ENCODE assay signal across 10 cellular contexts in genomic region chr12:94427520-94428381, GRCh38. TPM values are rescaled to one million over a fixed set of nuclear protein-coding genes. Genes with fewer than 3 reads are reported as not detected.
A peak's percentile ranks its signal among the peaks of the same experiment; 100 is the strongest.
DNase-seq lines count a peak whose midpoint lies in the region; ATAC-seq, FAIRE-seq and TF ChIP-seq lines count a peak whose summit lies in the region.
"Had no signal": no experiment of that assay in that cellular context is flagged by ENCODE, and none has a peak within 500 bp of the region (broad histone marks: within the 10 kb centered on the region; RNA-seq: fewer than 3 reads in every experiment).

No MANE protein-coding gene starts in this region.

- H3K27ac ChIP-seq in DND-41 (ENCODE audit: low read length) (peak overlapping the region; percentile 59), H1 (ENCODE audit: low read depth, low read length) (0 out of 2 replicates have a peak overlapping the region, but pooled peaks have one; percentile 3), right lobe of liver (no peak overlapping the region)

- POLR2A ChIA-PET in H1 (lab: Charles Lee; ENCODE audit: partially characterized antibody) = interaction anchor here (3.1 kb wide), 1 partner anchor 11 kb away, joined by 13 read pairs; no protein-coding TSS in a partner anchor

- H3K18ac ChIP-seq in H1 (ENCODE audit: extremely low read depth, low read length) = no peak overlapping the region

- H4K91ac ChIP-seq in H1 (replicated peaks; ENCODE audit: insufficient read length, low read length) = no peak overlapping the region

- H3K14ac ChIP-seq in H1 (ENCODE audit: insufficient read length) = no peak overlapping the region

- no peak overlapping the region for H3K9ac ChIP-seq in DND-41 (ENCODE audit: low read depth, low read length)
- H3K9ac ChIP-seq in H1 (replicated peaks in 1 of 4; ENCODE audit: extremely low read depth in 1 of 4, low read depth in 3 of 4, low read length in 3 of 4) = no peak overlapping the region

- no peak overlapping the region for H2AK5ac ChIP-seq in H1 (ENCODE audit: low read depth, low read length)

- DNase-seq in DND-41 = peak; percentile 66
- peak; percentile 75 for DNase-seq in NCI-H1092 treated with DMSO at 0.1 percent for 48 hours (lab: John Stamatoyannopoulos, UW)
- DNase-seq in H1 (ENCODE audit: low read depth in 1 of 2, low spot score in 2 of 2) = no peak
- no peak for DNase-seq in osteocyte (ENCODE audit: extremely low spot score, unreplicated experiment)
- no peak for DNase-seq in right lobe of liver
- no peak for DNase-seq in GM20000 (ENCODE audit: low spot score)
- no peak for DNase-seq in RKO (ENCODE audit: low spot score)
- DNase-seq: OCI-M1 had no signal

- H3K56ac ChIP-seq in H1 (replicated peaks; ENCODE audit: insufficient read length, low read depth, low read length) = no peak overlapping the region

- no peak for TF ChIP-seq RAD21 in H1 (IDR thresholded peaks at IDR 0.05 in 1 of 2, conservative IDR thresholded peaks at IDR 0.05 in 1 of 2; ENCODE audit: low read depth in 2 of 2, low read length in 2 of 2)

- H2AFZ ChIP-seq in DND-41 (ENCODE audit: low read depth, low read length) = no peak overlapping the region
- H2AFZ ChIP-seq in H1 (ENCODE audit: low read length) = no peak overlapping the region

- H3K36me3 Mint-ChIP-seq in osteocyte (ENCODE audit: unreplicated experiment) = peaks cover 10% of the 10 kb centered on the region

- FAIRE-seq in H1 (lab: Jason Lieb, UNC) = no peak
- FAIRE-seq: colon had no signal

- TF ChIP-seq POLR2A in H1 (IDR thresholded peaks at IDR 0.05; ENCODE audit: control extremely low read depth in 1 of 2, low read depth in 2 of 2, low read length in 2 of 2) (no peak), right lobe of liver (IDR thresholded peaks at IDR 0.05) (no peak)

- TF ChIP-seq EP300 in H1 (IDR thresholded peaks at IDR 0.05; ENCODE audit: borderline replicate concordance in 1 of 2, low read depth in 2 of 2, low read length in 2 of 2) = no peak

- H3K4me3 ChIP-seq in DND-41 (ENCODE audit: low read depth in 1 of 2, low read length in 2 of 2) (no peak overlapping the region), H1 (ENCODE audit: extremely low read depth in 1 of 4, insufficient read depth in 2 of 4, low read depth in 3 of 4, low read length in 4 of 4) (no peak overlapping the region), right lobe of liver (no peak overlapping the region)

- H3K23me2 ChIP-seq in H1 (ENCODE audit: low read depth, low read length) = no peaks in the 10 kb centered on the region; the same call in none of the 2 replicates

- H3K9me3 ChIP-seq in DND-41 (ENCODE audit: insufficient read depth, low read length, severe bottlenecking) (peaks cover 28% of the 10 kb centered on the region), H1 (ENCODE audit: insufficient read depth in 2 of 2, low read depth in 1 of 2, low read length in 1 of 2) (peaks cover 3 to 7% of the 10 kb centered on the region in 2 experiments; a peak in 1 of 4 replicates), right lobe of liver (peaks cover 0 to 1% (median 0%) of the 10 kb centered on the region in 4 donors)

- H3K27me3 ChIP-seq in DND-41 (ENCODE audit: insufficient read depth, low read length, poor library complexity) = no peaks in the 10 kb centered on the region
- H3K27me3 ChIP-seq in H1 (replicated peaks in 1 of 4; ENCODE audit: control insufficient read depth in 3 of 4, extremely low read depth in 1 of 4, insufficient read depth in 3 of 4, low read length in 3 of 4) = no peaks in the 10 kb centered on the region
- no peaks in the 10 kb centered on the region for H3K27me3 ChIP-seq in right lobe of liver

- no peak overlapping the region for H4K8ac ChIP-seq in H1 (ENCODE audit: extremely low read depth, insufficient read depth, low read length)

- H4K20me1 ChIP-seq in DND-41 (ENCODE audit: insufficient read depth, low read length) (0 out of 2 replicates have a peak, but pooled peaks cover 5% of the 10 kb centered on the region), H1 (replicated peaks in 1 of 2; ENCODE audit: control insufficient read depth in 1 of 2, insufficient read depth in 2 of 2, low read length in 2 of 2) (no peaks in the 10 kb centered on the region)

- H3K4me1 ChIP-seq in DND-41 (ENCODE audit: insufficient read depth, low read length) (peaks cover 28% of the 10 kb centered on the region), H1 (replicated peaks in 1 of 4; ENCODE audit: control insufficient read depth in 3 of 4, insufficient read depth in 4 of 4, low read length in 3 of 4) (peaks cover 2 to 25% (median 18%) of the 10 kb centered on the region in 4 experiments), right lobe of liver (no peaks in the 10 kb centered on the region)

- H3K36me3 ChIP-seq in DND-41 (ENCODE audit: insufficient read depth, low read length) (peaks cover 24% of the 10 kb centered on the region), H1 (ENCODE audit: control insufficient read depth in 2 of 4, insufficient read depth in 4 of 4, low read length in 3 of 4) (peaks cover 0 to 10% (median 3%) of the 10 kb centered on the region in 4 experiments; a peak in 3 of 8 replicates), right lobe of liver (no peaks in the 10 kb centered on the region)

- H3K79me1 ChIP-seq in H1 (ENCODE audit: low read depth, low read length) = no peaks in the 10 kb centered on the region

- no peak overlapping the region for H2BK12ac ChIP-seq in H1 (ENCODE audit: low read depth, low read length)

- H3K79me2 ChIP-seq in DND-41 (ENCODE audit: insufficient read depth, low read length) (peaks cover 38% of the 10 kb centered on the region), H1 (ENCODE audit: control insufficient read depth in 1 of 2, insufficient read depth in 2 of 2, low read length in 2 of 2) (peaks cover 0 to 43% of the 10 kb centered on the region in 2 experiments; a peak in 2 of 4 replicates)

- no peak overlapping the region for H2BK5ac ChIP-seq in H1 (ENCODE audit: low read depth, low read length)

- H3K4me3 Mint-ChIP-seq in osteocyte (ENCODE audit: unreplicated experiment) = peak overlapping the region; percentile 14

- H3K4me2 ChIP-seq in DND-41 (ENCODE audit: insufficient read depth, low read length) = peak overlapping the region; percentile 22; the same call in 1 of the 2 replicates
- no peak overlapping the region for H3K4me2 ChIP-seq in H1 (ENCODE audit: insufficient read depth in 1 of 2, low read depth in 2 of 2, low read length in 2 of 2)

- peaks cover 23% of the 10 kb centered on the region for H3K4me1 Mint-ChIP-seq in osteocyte (ENCODE audit: unreplicated experiment)

- no peak for TF ChIP-seq CTCF in DND-41 (IDR thresholded peaks at IDR 0.05; ENCODE audit: borderline replicate concordance, extremely low read depth, low read length, poor library complexity, severe bottlenecking)
- no peak for TF ChIP-seq CTCF in H1 (IDR thresholded peaks at IDR 0.05; ENCODE audit: control extremely low read depth in 1 of 3, insufficient read depth in 1 of 3, low read depth in 1 of 3, low read length in 3 of 3)
- no peak for TF ChIP-seq CTCF in osteocyte (IDR thresholded peaks at IDR 0.05)
- no peak for TF ChIP-seq CTCF in right lobe of liver (IDR thresholded peaks at IDR 0.05)
- no peak for TF ChIP-seq CTCF in GM20000 (IDR thresholded peaks at IDR 0.05; ENCODE audit: extremely low read depth, missing control alignments)

- CTCF ChIA-PET in H1 (lab: Charles Lee; ENCODE audit: partially characterized antibody) = no interaction called here

- H2BK20ac ChIP-seq in H1 (ENCODE audit: low read length) = no peak overlapping the region

- H2BK15ac ChIP-seq in H1 (ENCODE audit: low read length) = no peak overlapping the region

- WGBS in H1 (ENCODE audit: extremely low coverage in 1 of 2, insufficient coverage in 1 of 2, insufficient read length in 1 of 2, insufficient replicate concordance in 2 of 2, low coverage in 1 of 2, low lambda C conversion rate in 2 of 2, missing lambda C conversion rate in 1 of 2), 2 experiments = 74% methylated on average over 3 of the region's 3 CpGs; no CpG with 5 or more reads in 1 of the 2 experiments
- 53% methylated on average over 3 of the region's 3 CpGs for WGBS in right lobe of liver (ENCODE audit: insufficient coverage, low coverage, low lambda C conversion rate, missing lambda C conversion rate)

- H4K5ac ChIP-seq in H1 (ENCODE audit: insufficient read length, low read depth, low read length) = peak overlapping the region; percentile 30

- H3K27ac Mint-ChIP-seq in osteocyte (ENCODE audit: unreplicated experiment) = peak overlapping the region; percentile 68

- no peaks in the 10 kb centered on the region for H3K27me3 Mint-ChIP-seq in osteocyte (ENCODE audit: unreplicated experiment)

- H3K4ac ChIP-seq in H1 (replicated peaks; ENCODE audit: insufficient read length, low read depth, low read length) = no peak overlapping the region

- H3K23ac ChIP-seq in H1 (ENCODE audit: insufficient read length) = no peak overlapping the region

- no peak overlapping the region for H2BK120ac ChIP-seq in H1 (replicated peaks; ENCODE audit: low read depth, low read length)

- ATAC-seq in DND-41 (ENCODE audit: insufficient read depth, low read depth) (peak; percentile 86), right lobe of liver (no peak), HG03565 (IDR thresholded peaks at IDR 0.05; ENCODE audit: unreplicated experiment) (no peak)

- H3K9me3 Mint-ChIP-seq in osteocyte (ENCODE audit: unreplicated experiment) = peaks cover 16% of the 10 kb centered on the region

- intact Hi-C loops in right lobe of liver (cut with DNase I) = no loop called here

TF ChIP-seq in H1, 55 proteins besides CTCF, POLR2A, EP300 and RAD21 (continues in another document):
- TF ChIP-seq TAF1 (IDR thresholded peaks at IDR 0.05; ENCODE audit: low read depth, low read length) (no peak), FOSL1 (IDR thresholded peaks at IDR 0.05; ENCODE audit: insufficient read depth, low read depth, low read length) (no peak), EZH2 (IDR thresholded peaks at IDR 0.05; ENCODE audit: low read depth, low read length, severe bottlenecking) (no peak), CTBP2 (IDR thresholded peaks at IDR 0.05; ENCODE audit: borderline replicate concordance, insufficient read depth, insufficient read length, low read length) (no peak), CHD1 (IDR thresholded peaks at IDR 0.05; ENCODE audit: low read depth, low read length) (no peak)
- TF ChIP-seq, protein P1, sequence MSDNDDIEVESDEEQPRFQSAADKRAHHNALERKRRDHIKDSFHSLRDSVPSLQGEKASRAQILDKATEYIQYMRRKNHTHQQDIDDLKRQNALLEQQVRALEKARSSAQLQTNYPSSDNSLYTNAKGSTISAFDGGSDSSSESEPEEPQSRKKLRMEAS (IDR thresholded peaks at IDR 0.05) = no peak

RNA-seq across cellular contexts. Expression of gene CEP83, which starts 31.9 kb away (rescaled TPM):
- total RNA-seq in H1 (2021; fragmentation: NEBNext Ultra II Directional; extraction: Animal tissue kit (Norgen Biotek cat#: 25700)) = 25.6 and 25.8 TPM in 2 replicates
- polyA plus RNA-seq in H1 (2011; rRNA removed) = 6.0 and 7.9 TPM in 2 replicates
- 9.6 TPM for polyA plus RNA-seq in H1 (2011; cell fraction: cytosol; rRNA removed)
- 28.3 TPM for polyA plus RNA-seq in H1 (2011; cell fraction: nucleus; rRNA removed)
- 9.2 to 19.1 TPM (median 9.8 TPM) in 4 replicates for polyA plus RNA-seq in H1 (2012, experiment 1 of 2)
- 1.5 TPM for polyA plus RNA-seq in H1 (2012, experiment 2 of 2)
- polyA plus RNA-seq in H1 (2013, experiment 1 of 2) = 23.0 TPM
- 20.9 TPM for polyA plus RNA-seq in H1 (2013, experiment 2 of 2)
- 13.1 and 14.3 TPM in 2 replicates for polyA minus RNA-seq in H1 (2011; rRNA and poly(A)+ RNA removed)
- polyA minus RNA-seq in H1 (2011; cell fraction: cytosol; rRNA and poly(A)+ RNA removed) = 18.6 TPM
- polyA minus RNA-seq in H1 (2011; cell fraction: nucleus; rRNA and poly(A)+ RNA removed) = 96.7 TPM
- total RNA-seq in osteocyte (11.2 and 13.1 TPM in 2 replicates), right lobe of liver (1 to 10 TPM; 4.2 to 9.5 (median 6.4) TPM)

Comparison
In these comparisons a context has a peak if more than half of its experiments do, and no peak if none do; other contexts are left out.
1. DNase-seq: peak in DND-41 (single experiment) and NCI-H1092 treated with DMSO at 0.1 percent for 48 hours (single experiment); none in H1 (0 of 2), osteocyte (single experiment), right lobe of liver (0 of 3), GM20000 (single experiment) and RKO (single experiment).
2. H3K27ac ChIP-seq: peak in DND-41 (single experiment) and H1 (single experiment); none in right lobe of liver (0 of 3).